ENCODE assay signal across 8 cellular contexts in genomic region chr17:45172541-45173286, GRCh38. TPM values are rescaled to one million over a fixed set of nuclear protein-coding genes. Genes with fewer than 3 reads are reported as not detected.
DNase-seq lines count a peak whose midpoint lies in the region; ATAC-seq and TF ChIP-seq lines count a peak whose summit lies in the region.

No MANE protein-coding gene starts in this region.

- peak overlapping the region; percentile 10 for H3K9ac ChIP-seq in iPS-18a (ENCODE audit: low read length)

- POLR2A ChIA-PET in HEK293 (lab: Yijun Ruan, JAX), result interaction anchor here (0.6 to 5.6 kb wide), 6 partner anchors 10 to 44 kb away, joined by 3 to 86 read pairs (median 5); partner anchors contain the start of genes HEXIM1 and HEXIM2

- H3K4me3 ChIP-seq in HEK293 (ENCODE audit: low read depth, low read length), result no peak overlapping the region
- H3K4me3 ChIP-seq in iPS-18a (ENCODE audit: low read length), result peak overlapping the region; percentile 21
- H3K4me3 ChIP-seq in gastrocnemius medialis, result peak overlapping the region; percentile 40 to 52 (median 46)

- in situ Hi-C loops in gastrocnemius medialis (cut with MboI; ENCODE audit: low sequenced_read_pairs in 4 of 4), result loop anchor here in 1 of 4 donors (25.0 kb wide), 1 partner anchor 110 kb away; the partner anchor contains the start of genes DCAKD and NMT1

- H3K9me3 ChIP-seq in HEK293 (ENCODE audit: control insufficient read depth, insufficient read depth, low read depth, low read length) (no peaks in the 10 kb centered on the region), iPS-18a (ENCODE audit: control insufficient read depth, low read depth, low read length) (no peaks in the 10 kb centered on the region), gastrocnemius medialis (no peaks in the 10 kb centered on the region)

- H3K36me3 ChIP-seq in HEK293 (ENCODE audit: control insufficient read depth in 2 of 2, insufficient read depth in 1 of 2, low read length in 2 of 2) (peaks cover 0 to 19% of the 10 kb centered on the region in 2 experiments; a peak in 1 of 3 replicates), iPS-18a (ENCODE audit: control insufficient read depth, low read depth, low read length) (no peaks in the 10 kb centered on the region), gastrocnemius medialis (peaks cover 0 to 7% of the 10 kb centered on the region in 2 donors)

- TF ChIP-seq POLR2A in gastrocnemius medialis (IDR thresholded peaks at IDR 0.05), result no peak

- ATAC-seq in gastrocnemius medialis, result peak; percentile 62 to 69
- no peak for ATAC-seq in GM21390 (IDR thresholded peaks at IDR 0.05; ENCODE audit: unreplicated experiment)
- ATAC-seq in HG02588 (IDR thresholded peaks at IDR 0.05; ENCODE audit: unreplicated experiment), result no peak

- intact Hi-C loops in gastrocnemius medialis (cut with DNase I; ENCODE audit: low total_unique reads), result no loop called here

- CTCF ChIA-PET in HEK293 (lab: Yijun Ruan, JAX), result interaction anchor here (0.6 to 3.5 kb wide), 10 partner anchors 12 to 43 kb away, joined by 3 to 37 read pairs (median 6); partner anchors contain the start of genes ACBD4 and HEXIM2

- H3K27ac ChIP-seq in HEK293 (ENCODE audit: extremely low read depth, low read depth, low read length) (peak overlapping the region; percentile 34), iPS-18a (ENCODE audit: low read length) (peak overlapping the region; percentile 73), gastrocnemius medialis (peak overlapping the region; percentile 88 to 99 (median 94))

- DNase-seq in Ammon's horn (ENCODE audit: low spot score) (peak; percentile 95), SW 1271 (lab: John Stamatoyannopoulos, UW) (peak; percentile 90 to 94), astrocyte of the hippocampus (ENCODE audit: low read depth, low spot score) (peak; percentile 85), gastrocnemius medialis (peak; percentile 63 to 85)

- H3K27me3 ChIP-seq in iPS-18a (ENCODE audit: control insufficient read depth, insufficient read depth, low read length) (no peaks in the 10 kb centered on the region), gastrocnemius medialis (no peaks in the 10 kb centered on the region)

- TF ChIP-seq CTCF in HEK293 (tag by site-specific recombination; IDR thresholded peaks at IDR 0.05) (0 out of 2 replicates have a peak, but pooled peaks have one; percentile 41), gastrocnemius medialis (IDR thresholded peaks at IDR 0.05 in 4 of 5, conservative IDR thresholded peaks at IDR 0.05 in 1 of 5) (peak in 2 of 5 experiments; percentile 20 to 22)

- H3K4me1 ChIP-seq in HEK293 (ENCODE audit: control insufficient read depth, insufficient read depth, low read length) (peaks cover 23% of the 10 kb centered on the region), iPS-18a (ENCODE audit: control insufficient read depth, low read depth, low read length) (peaks cover 24% of the 10 kb centered on the region), gastrocnemius medialis (peaks cover 42 to 53% of the 10 kb centered on the region in 2 donors)

TF ChIP-seq in HEK293, 187 proteins besides CTCF, POLR2A, EP300 and RAD21 (continues in another document):
- no peak for TF ChIP-seq ZNF223 (tag by site-specific recombination; IDR thresholded peaks at IDR 0.05)
- peak; percentile 80 for TF ChIP-seq ZFHX2 (tag by site-specific recombination; conservative IDR thresholded peaks at IDR 0.05)
- no peak for TF ChIP-seq INSM2 (tag by site-specific recombination; IDR thresholded peaks at IDR 0.05)
- no peak for TF ChIP-seq ZNF302 (tag by site-specific recombination; IDR thresholded peaks at IDR 0.05; ENCODE audit: low read depth)
- TF ChIP-seq ZNF155 (tag by site-specific recombination; IDR thresholded peaks at IDR 0.05), result no peak
- no peak for TF ChIP-seq ZNF324 (tag by site-specific recombination; IDR thresholded peaks at IDR 0.05)
- 0 out of 2 replicates have a peak, but pooled peaks have one; percentile 32 for TF ChIP-seq ZNF843 (tag by site-specific recombination; IDR thresholded peaks at IDR 0.05)
- no peak for TF ChIP-seq ZNF274 (IDR thresholded peaks at IDR 0.05; ENCODE audit: low read length)
- TF ChIP-seq ZNF274 (tag by site-specific recombination; IDR thresholded peaks at IDR 0.05; ENCODE audit: borderline replicate concordance), result no peak
- no peak for TF ChIP-seq ZBTB44 (tag by site-specific recombination; IDR thresholded peaks at IDR 0.05)
- TF ChIP-seq ZNF398 (tag by site-specific recombination; IDR thresholded peaks at IDR 0.05), result peak; percentile 97
- no peak for TF ChIP-seq OSR2 (tag by site-specific recombination; IDR thresholded peaks at IDR 0.05)
- TF ChIP-seq FEZF1 (tag by site-specific recombination; IDR thresholded peaks at IDR 0.05), result no peak
- TF ChIP-seq ZNF423 (tag by site-specific recombination; IDR thresholded peaks at IDR 0.05), result peak; percentile 96
- peak; percentile 46; the same call in 1 of the 2 replicates for TF ChIP-seq ZNF580 (tag by site-specific recombination; IDR thresholded peaks at IDR 0.05)
- no peak for TF ChIP-seq ZNF23 (tag by site-specific recombination; IDR thresholded peaks at IDR 0.05; ENCODE audit: borderline replicate concordance)
- TF ChIP-seq GLIS2 (tag by site-specific recombination; IDR thresholded peaks at IDR 0.05), result peak; percentile 73
- no peak for TF ChIP-seq ZNF157 (tag by site-specific recombination; IDR thresholded peaks at IDR 0.05)
- no peak for TF ChIP-seq ZNF785 (tag by site-specific recombination; IDR thresholded peaks at IDR 0.05)
- peak; percentile 46 for TF ChIP-seq ZIC2 (tag by site-specific recombination; IDR thresholded peaks at IDR 0.05)
- TF ChIP-seq HOXC10 (CRISPR knock-in tag; IDR thresholded peaks at IDR 0.05), result no peak

RNA-seq across cellular contexts. Expression of gene HEXIM2, which starts 11.0 kb away (rescaled TPM):
- 10 to 100 TPM; 31.4 to 70.8 (median 64.9) TPM for total RNA-seq in gastrocnemius medialis

RNA-seq across cellular contexts. Expression of gene HEXIM1, which starts 24.4 kb away (rescaled TPM):
- 10 to 100 TPM; 26.3 to 79.6 (median 36.9) TPM for total RNA-seq in gastrocnemius medialis

RNA-seq across cellular contexts. Expression of gene ACBD4, which starts 37.2 kb away (rescaled TPM):
- 1 to 10 TPM; 2.2 to 3.2 (median 2.5) TPM for total RNA-seq in gastrocnemius medialis

RNA-seq across cellular contexts. Expression of gene PLCD3, which starts 40.4 kb away (rescaled TPM):
- total RNA-seq in gastrocnemius medialis, result 100 to 1,000 TPM in 1 of 4 donors, 10 to 100 TPM in 3; 38.6 to 186 (median 75.1) TPM

RNA-seq across cellular contexts. Expression of gene FMNL1, which starts 49.0 kb away (rescaled TPM):
- 1 to 10 TPM in 3 of 4 donors, under 1 TPM in 1; 0.22 to 5.2 (median 3.0) TPM for total RNA-seq in gastrocnemius medialis

Comparison
In these comparisons a context has a peak if more than half of its experiments do, and no peak if none do; other contexts are left out.
1. H3K27ac ChIP-seq: peak in every context shown above with its lines; median percentile 94 in gastrocnemius medialis; 73 in iPS-18a; 34 in HEK293.
2. ATAC-seq: peak in gastrocnemius medialis (2 of 2); none in GM21390 (single experiment) and HG02588 (single experiment).
3. Peak in every context shown above with its lines, with median percentiles within 50 percentile points of each other: DNase-seq.